In the genomic region with DNA sequence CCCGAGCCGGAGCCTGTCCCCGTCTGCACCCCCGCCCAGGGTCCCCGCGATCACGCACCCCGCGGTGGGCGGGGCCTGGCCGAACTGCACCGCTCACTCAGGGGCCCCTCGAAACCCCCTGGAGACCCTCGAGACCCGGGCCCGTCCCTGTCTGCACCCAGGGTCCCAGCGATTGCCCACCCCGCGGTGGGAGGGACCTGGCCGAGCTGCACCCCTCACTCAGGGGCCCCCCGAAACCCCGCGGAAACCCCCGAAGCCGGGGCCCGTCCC, we compare ENCODE assay signal across 8 cellular contexts. TPM values are rescaled to one million over a fixed set of nuclear protein-coding genes. Genes with fewer than 3 reads are reported as not detected.
DNase-seq lines count a peak whose midpoint lies in the region; ATAC-seq and TF ChIP-seq lines count a peak whose summit lies in the region.

No MANE protein-coding gene starts in this region.

- intact Hi-C loops in PC-3 (cut with micrococcal nuclease), result no loop called here
- intact Hi-C loops in psoas muscle (cut with DNase I), result no loop called here

- peak overlapping the region; percentile 89 for H3K4me2 ChIP-seq in PC-3 (ENCODE audit: low read length)

- H4K20me1 ChIP-seq in PC-3 (ENCODE audit: low read length), result peaks cover 13% of the 10 kb centered on the region; the same call in 1 of the 2 replicates

- no peaks in the 10 kb centered on the region for H3K36me3 ChIP-seq in PC-3 (ENCODE audit: low read depth, low read length)
- H3K36me3 ChIP-seq in psoas muscle (ENCODE audit: insufficient read depth in 1 of 2, low read depth in 1 of 2), result no peaks in the 10 kb centered on the region

- H3K79me2 ChIP-seq in PC-3 (ENCODE audit: low read length), result peaks cover 63% of the 10 kb centered on the region

- H3K4me3 ChIP-seq in PC-3 (ENCODE audit: low read length), result peak overlapping the region; percentile 93
- H3K4me3 ChIP-seq in fibroblast of mammary gland (ENCODE audit: control insufficient read depth, low read depth, low read length), result peak overlapping the region; percentile 85
- H3K4me3 ChIP-seq in psoas muscle, result peak overlapping the region; percentile 95

- peak overlapping the region; percentile 50; the same call in 1 of the 2 replicates for H2AFZ ChIP-seq in PC-3 (ENCODE audit: low read length)

- WGBS in psoas muscle, 3 donors, result 0 to 1% (median 1%) methylated on average over 17 to 26 of the region's 26 CpGs

- H3K9ac ChIP-seq in PC-3 (ENCODE audit: low read length), result peak overlapping the region; percentile 97

- H3K27ac ChIP-seq in PC-3 (ENCODE audit: low read length) (peak overlapping the region; percentile 34), psoas muscle (peak overlapping the region; percentile 9)

- TF ChIP-seq CTCF in PC-3 (conservative IDR thresholded peaks at IDR 0.05; ENCODE audit: low read depth, low read length), result no peak
- no peak for TF ChIP-seq CTCF in fibroblast of mammary gland (conservative IDR thresholded peaks at IDR 0.05; ENCODE audit: control insufficient read depth, insufficient read depth, low read depth, low read length)
- TF ChIP-seq CTCF in psoas muscle (IDR thresholded peaks at IDR 0.05), result no peak

- peak; percentile 47 for DNase-seq in NCI-H2227 (lab: John Stamatoyannopoulos, UW; ENCODE audit: unreplicated experiment)
- DNase-seq in NCI-H2227 treated with DMSO at 0.1 percent for 48 hours (lab: John Stamatoyannopoulos, UW), result no peak
- DNase-seq in PC-3, result no peak
- DNase-seq in fibroblast of mammary gland (ENCODE audit: low read depth), result no peak
- DNase-seq in psoas muscle, result no peak
- DNase-seq in islet precursor cell, result no peak
- no peak for DNase-seq in HEK293T (ENCODE audit: extremely low spot score)
- DNase-seq in activated CD4-positive, CD25-positive, alpha-beta regulatory T cell treated with anti-CD3 and anti-CD28 coated beads, Interleukin-2, amount 50 U/mL, for 72 hours, result no peak

- H3K9me2 ChIP-seq in PC-3 (replicated peaks; ENCODE audit: low read length), result no peaks in the 10 kb centered on the region

- H3F3A ChIP-seq in PC-3 (ENCODE audit: low read length, unreplicated experiment), result no peaks in the 10 kb centered on the region

- BruUV-seq in PC-3 (replicated peaks; lab: Mats Ljungman, UMichigan), result no TSS peak

- H3K4me1 ChIP-seq in PC-3 (ENCODE audit: insufficient read depth, low read length), result peaks cover 11% of the 10 kb centered on the region; the same call in 1 of the 2 replicates
- peaks cover 11% of the 10 kb centered on the region for H3K4me1 ChIP-seq in psoas muscle

- CTCF ChIA-PET in PC-3 (lab: Charles Lee), result no interaction called here
- CTCF ChIA-PET in HEK293T (lab: Yijun Ruan, JAX), result interaction anchor here (1.5 kb wide), 1 partner anchor 155 kb away, joined by 3 read pairs; no protein-coding TSS in a partner anchor

- H3K27me3 ChIP-seq in PC-3 (ENCODE audit: low read length) (no peaks in the 10 kb centered on the region), psoas muscle (ENCODE audit: insufficient read depth in 3 of 3, low read length in 2 of 3) (no peaks in the 10 kb centered on the region)

- POLR2A ChIA-PET in PC-3 (lab: Charles Lee; ENCODE audit: unreplicated experiment), result interaction anchor here (0.6 kb wide), 1 partner anchor 1306 kb away, joined by 4 read pairs; the partner anchor contains the start of gene MRPL54
- POLR2A ChIA-PET in HEK293T (lab: Yijun Ruan, JAX), result interaction anchor here (1.0 to 4.4 kb wide), 9 partner anchors 8 to 155 kb away, joined by 3 to 27 read pairs (median 4); partner anchors contain the start of genes GADD45B and TIMM13

- H3K9me3 ChIP-seq in PC-3 (ENCODE audit: low read length), result no peaks in the 10 kb centered on the region
- no peaks in the 10 kb centered on the region for H3K9me3 ChIP-seq in psoas muscle

- ATAC-seq in PC-3 (no peak), psoas muscle (peak in 3 of 4 donors; percentile 1 to 3 (median 3))

TF ChIP-seq in HEK293T, 16 proteins besides CTCF, POLR2A, EP300 and RAD21:
- TF ChIP-seq ELF4 (IDR thresholded peaks at IDR 0.05) (no peak), FOXA1 (IDR thresholded peaks at IDR 0.05) (no peak), HDGF (IDR thresholded peaks at IDR 0.05; ENCODE audit: borderline replicate concordance) (no peak), FOXM1 (IDR thresholded peaks at IDR 0.05; ENCODE audit: borderline replicate concordance) (no peak), ARNT (IDR thresholded peaks at IDR 0.05) (no peak), SP1 (IDR thresholded peaks at IDR 0.05) (no peak), CTBP1 (IDR thresholded peaks at IDR 0.05; ENCODE audit: borderline replicate concordance) (no peak), L3MBTL2 (conservative IDR thresholded peaks at IDR 0.05) (no peak), TARDBP (IDR thresholded peaks at IDR 0.05) (no peak), SUZ12 (IDR thresholded peaks at IDR 0.05) (no peak), ZNF384 (IDR thresholded peaks at IDR 0.05) (no peak), FOXK2 (IDR thresholded peaks at IDR 0.05) (no peak), BHLHE40 (IDR thresholded peaks at IDR 0.05; ENCODE audit: borderline replicate concordance) (no peak)

RNA-seq across cellular contexts. Expression of gene LMNB2, which starts 0.5 kb away (rescaled TPM):
- total RNA-seq in PC-3 (2014; rRNA removed) (220 and 327 TPM in 2 replicates), psoas muscle (10 to 100 TPM; 11.4 to 28.6 (median 22.7) TPM)
- 10 to 100 TPM; 27.6 to 40.3 (median 38.1) TPM for polyA plus RNA-seq in psoas muscle

RNA-seq across cellular contexts. Expression of gene GADD45B, which starts 19.7 kb away (rescaled TPM):
- total RNA-seq in PC-3 (2014; rRNA removed) (137 and 154 TPM in 2 replicates), psoas muscle (10 to 100 TPM; 10.9 to 63.1 (median 25.6) TPM)
- 10 to 100 TPM; 14.1 to 94.1 (median 19.3) TPM for polyA plus RNA-seq in psoas muscle

RNA-seq across cellular contexts. Expression of gene TIMM13, which starts 28.9 kb away (rescaled TPM):
- total RNA-seq in PC-3 (2014; rRNA removed) (129 and 131 TPM in 2 replicates), psoas muscle (100 to 1,000 TPM in 1 of 4 donors, 10 to 100 TPM in 3; 70.3 to 110 (median 92.2) TPM)
- polyA plus RNA-seq in psoas muscle, result 100 to 1,000 TPM in 2 of 3 donors, 10 to 100 TPM in 1; 83.6 to 254 (median 138) TPM
